In the genomic region with DNA sequence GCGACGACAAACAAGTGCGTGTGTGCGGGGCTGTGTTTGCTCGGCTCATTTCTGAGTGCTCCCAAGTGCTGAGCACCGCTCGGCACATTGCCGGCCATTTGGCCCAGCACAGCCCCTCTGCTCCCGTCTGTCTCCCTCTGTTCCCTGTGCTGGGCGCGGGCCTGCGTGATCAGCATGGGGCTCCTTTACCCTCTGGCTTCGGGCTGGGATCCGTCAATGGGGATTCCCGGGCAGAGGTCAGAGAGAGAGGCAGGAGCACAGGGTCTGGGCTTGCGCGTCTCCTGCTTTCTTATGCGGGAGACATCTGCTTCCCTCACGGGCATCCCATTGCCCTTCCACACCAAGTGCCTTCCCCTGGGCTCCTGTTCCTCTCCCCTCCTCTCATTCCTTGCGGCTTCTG, we compare ENCODE assay signal across 26 cellular contexts.
"Had no signal": no experiment of that assay in that cellular context is flagged by ENCODE, and none has a peak within 500 bp of the region (broad histone marks: within the 10 kb centered on the region; RNA-seq: fewer than 3 reads in every experiment).

No MANE protein-coding gene starts in this region.

- DNase-seq: activated CD4-positive, alpha-beta T cell treated with anti-CD3 and anti-CD28 coated beads for 4 hours; activated CD4-positive, alpha-beta T cell treated with anti-CD3 and anti-CD28 coated beads, Interleukin-2, amount 50 U/mL, for 4 hours; activated naive CD4-positive, alpha-beta T cell; activated T-cell treated with anti-CD3 and anti-CD28 coated beads for 4 hours; activated T-cell treated with anti-CD3 and anti-CD28 coated beads, Interleukin-2, amount 50 U/mL, for 72 hours; dermis blood vessel endothelial cell; effector CD4-positive, alpha-beta T cell; gastrocnemius medialis; left cardiac atrium; left ventricle myocardium superior; midbrain; naive thymus-derived CD8-positive, alpha-beta T cell; stimulated activated CD4-positive, alpha-beta T cell treated with anti-CD3 and anti-CD28 coated beads, Interleukin-12 subunit alpha, Interleukin-12 subunit beta, amount 100 ng/mL, for 4 hours; stimulated activated CD4-positive, alpha-beta T cell treated with anti-CD3 and anti-CD28 coated beads, Interleukin-4, amount 100 ng/mL, for 1 hour; stimulated activated naive CD8-positive, alpha-beta T cell treated with anti-CD3 and anti-CD28 coated beads, Interleukin-15, Interleukin-2, amounts not matched to agents 100 U/mL and 50 U/mL, for 24 hours; T-helper 1 cell; testis; transverse colon had no signal

- H3K4me3 ChIP-seq: gastrocnemius medialis, skin epidermis, testis, transverse colon had no signal

- FAIRE-seq: colon, endometrium, keratinocyte had no signal

- H3K36me3 ChIP-seq: gastrocnemius medialis, transverse colon had no signal

- H3K4me1 Mint-ChIP-seq: neural crest cell had no signal

- H3K4me1 ChIP-seq: gastrocnemius medialis, testis had no signal

- H3K27ac Mint-ChIP-seq: activated naive CD4-positive, alpha-beta T cell treated with anti-CD3 and anti-CD28 coated beads, Interleukin-2, amount 50 U/mL, for 72 hours; activated T-cell treated with anti-CD3 and anti-CD28 coated beads, Interleukin-2, amount 50 U/mL, for 72 hours; naive thymus-derived CD8-positive, alpha-beta T cell; progenitor cell of endocrine pancreas had no signal

- H3K4me3 Mint-ChIP-seq: activated T-cell treated with anti-CD3 and anti-CD28 coated beads, Interleukin-2, amount 50 U/mL, for 72 hours; naive thymus-derived CD8-positive, alpha-beta T cell; neural crest cell had no signal

- H3K27ac ChIP-seq: epithelial cell of prostate, gastrocnemius medialis, skin epidermis, testis, transverse colon had no signal

- H3K9me3 ChIP-seq: gastrocnemius medialis, testis, transverse colon had no signal

- H3K27me3 ChIP-seq: gastrocnemius medialis, testis, transverse colon had no signal
